13 cellular contexts compared by ENCODE assay signal in genomic region chr18:77851798-77852197, GRCh38.
DNase-seq lines count a peak whose midpoint lies in the region; ATAC-seq, FAIRE-seq and TF ChIP-seq lines count a peak whose summit lies in the region.
"Had no signal": no experiment of that assay in that cellular context is flagged by ENCODE, and none has a peak within 500 bp of the region (broad histone marks: within the 10 kb centered on the region; RNA-seq: fewer than 3 reads in every experiment).

No MANE protein-coding gene starts in this region.

- H3K9me3 Mint-ChIP-seq in glutamatergic neuron (ENCODE audit: unreplicated experiment) = no peaks in the 10 kb centered on the region

- no peak overlapping the region for H3K9ac ChIP-seq in IMR-90 (ENCODE audit: low read depth, low read length)

- H4K8ac ChIP-seq in IMR-90 (ENCODE audit: low read depth in 2 of 2, low read length in 2 of 2) = no peak overlapping the region

- POLR2A ChIA-PET in IMR-90 (lab: Charles Lee; ENCODE audit: unreplicated experiment) = no interaction called here

- TF ChIP-seq RAD21 in IMR-90 (IDR thresholded peaks at IDR 0.05; ENCODE audit: low read length) = no peak

- H3K9me3 ChIP-seq in IMR-90 (ENCODE audit: control insufficient read depth, insufficient read depth, low read length) = peaks cover 14% of the 10 kb centered on the region
- H3K9me3 ChIP-seq in lower lobe of right lung = no peaks in the 10 kb centered on the region
- H3K9me3 ChIP-seq: MG63 had no signal

- H2BK5ac ChIP-seq in IMR-90 (ENCODE audit: low read depth, low read length, poor library complexity, severe bottlenecking) = peak overlapping the region; percentile 39

- no peak overlapping the region for H2BK20ac ChIP-seq in IMR-90 (ENCODE audit: low read depth, low read length)

- H3K4me3 Mint-ChIP-seq in glutamatergic neuron (ENCODE audit: unreplicated experiment) = no peak overlapping the region
- H3K4me3 Mint-ChIP-seq: CD8-positive, alpha-beta memory T cell had no signal

- intact Hi-C loops in IMR-90 (cut with micrococcal nuclease) (no loop called here), lower lobe of right lung (cut with DNase I) (no loop called here)

- H2AK5ac ChIP-seq in IMR-90 (ENCODE audit: low read depth, low read length) = no peak overlapping the region

- H3K4me1 ChIP-seq in IMR-90 (ENCODE audit: control insufficient read depth, insufficient read depth, low read length) = no peaks in the 10 kb centered on the region
- no peaks in the 10 kb centered on the region for H3K4me1 ChIP-seq in lower lobe of right lung

- no peak overlapping the region for H4K91ac ChIP-seq in IMR-90 (ENCODE audit: insufficient read depth, low read depth, low read length)

- DNase-seq in IMR-90 (no peak), NCI-H1436 (lab: John Stamatoyannopoulos, UW) (peak; percentile 70), NCI-H2107 treated with DMSO at 0.1 percent for 48 hours (lab: John Stamatoyannopoulos, UW; ENCODE audit: unreplicated experiment) (peak; percentile 66), glutamatergic neuron (no peak), SIG-M5 (lab: John Stamatoyannopoulos, UW) (no peak), RCC 7860 (ENCODE audit: low spot score) (no peak), lower lobe of right lung (no peak)
- no peak for DNase-seq in activated naive CD4-positive, alpha-beta T cell (lab: John Stamatoyannopoulos, UW)
- DNase-seq: CD8-positive, alpha-beta memory T cell; DMS 273 treated with DMSO at 0.1 percent for 48 hours; MG63; NCI-H774 had no signal

- H3K14ac ChIP-seq in IMR-90 (replicated peaks; ENCODE audit: low read depth, low read length) = no peak overlapping the region

- no peak overlapping the region for H2AFZ ChIP-seq in IMR-90 (replicated peaks; ENCODE audit: low read length, poor library complexity)

- no peak overlapping the region for H2AK9ac ChIP-seq in IMR-90 (replicated peaks; ENCODE audit: low read depth, low read length, poor library complexity)

- in situ Hi-C loops in IMR-90 (cut with MboI; ENCODE audit: low sequenced_read_pairs) = no loop called here

- H3K36me3 Mint-ChIP-seq in glutamatergic neuron (ENCODE audit: unreplicated experiment) = no peaks in the 10 kb centered on the region
- H3K36me3 Mint-ChIP-seq: CD8-positive, alpha-beta memory T cell had no signal

- peaks cover 4% of the 10 kb centered on the region for H3K27me3 Mint-ChIP-seq in glutamatergic neuron (ENCODE audit: unreplicated experiment)

- no peak overlapping the region for H3K18ac ChIP-seq in IMR-90 (ENCODE audit: low read depth, low read length)

- H3K4me2 ChIP-seq in IMR-90 (ENCODE audit: low read depth, low read length) = no peak overlapping the region

- peak overlapping the region; percentile 16 for H3K27ac Mint-ChIP-seq in glutamatergic neuron (ENCODE audit: unreplicated experiment)
- H3K27ac Mint-ChIP-seq: CD8-positive, alpha-beta memory T cell had no signal

- H3K9me1 ChIP-seq in IMR-90 (ENCODE audit: insufficient read depth, low read length) = no peaks in the 10 kb centered on the region

- no peak overlapping the region for H3K56ac ChIP-seq in IMR-90 (ENCODE audit: extremely low read depth, insufficient read depth, low read length)

- H4K20me1 ChIP-seq in IMR-90 (ENCODE audit: insufficient read depth, low read length) = no peaks in the 10 kb centered on the region

- no peak overlapping the region for H3K4me3 ChIP-seq in IMR-90 (ENCODE audit: insufficient read depth, low read depth, low read length)
- H3K4me3 ChIP-seq in lower lobe of right lung = no peak overlapping the region
- H3K4me3 ChIP-seq: MG63 had no signal

- H3K27me3 ChIP-seq in IMR-90 (ENCODE audit: control insufficient read depth, insufficient read depth, low read length) (no peaks in the 10 kb centered on the region), lower lobe of right lung (ENCODE audit: low read depth) (no peaks in the 10 kb centered on the region)
- H3K27me3 ChIP-seq: MG63 had no signal

- H3K4ac ChIP-seq in IMR-90 (ENCODE audit: low read depth, low read length) = no peak overlapping the region

- 31% methylated on average over 3 of the region's 9 CpGs; no CpG with 5 or more reads in 1 of the 2 experiments for WGBS in IMR-90 (ENCODE audit: extremely low coverage in 2 of 2, insufficient read length in 1 of 2), 2 experiments

- H3K79me1 ChIP-seq in IMR-90 (ENCODE audit: low read depth in 1 of 2, low read length in 2 of 2) = no peaks in the 10 kb centered on the region

- no peak overlapping the region for H2BK15ac ChIP-seq in IMR-90 (ENCODE audit: low read depth, low read length)

- TF ChIP-seq CTCF in IMR-90 (conservative IDR thresholded peaks at IDR 0.05; ENCODE audit: low read depth, low read length) (no peak), glutamatergic neuron (IDR thresholded peaks at IDR 0.05; ENCODE audit: partially characterized antibody, unreplicated experiment) (no peak), lower lobe of right lung (IDR thresholded peaks at IDR 0.05) (no peak)

- H2BK120ac ChIP-seq in IMR-90 (ENCODE audit: low read depth, low read length) = no peak overlapping the region

- H3K36me3 ChIP-seq in IMR-90 (ENCODE audit: control insufficient read depth, insufficient read depth, low read length) = no peaks in the 10 kb centered on the region
- no peaks in the 10 kb centered on the region for H3K36me3 ChIP-seq in lower lobe of right lung
- H3K36me3 ChIP-seq: MG63 had no signal

- H3K27ac ChIP-seq in IMR-90 (ENCODE audit: insufficient read depth, low read length) (no peak overlapping the region), lower lobe of right lung (no peak overlapping the region)
- H3K27ac ChIP-seq: RWPE1 had no signal

- no peak overlapping the region for H4K5ac ChIP-seq in IMR-90 (ENCODE audit: low read depth, low read length)

- dilution Hi-C loops in IMR-90 (cut with HindIII; ENCODE audit: low sequenced_read_pairs, unreplicated experiment) = no loop called here

- no peak for TF ChIP-seq POLR2A in IMR-90 (IDR thresholded peaks at IDR 0.05; ENCODE audit: low read depth, low read length)

- no TSS peak for BruUV-seq in IMR-90 (replicated peaks; lab: Mats Ljungman, UMichigan)

- CTCF ChIA-PET in IMR-90 (lab: Yijun Ruan, JAX) = no interaction called here

- FAIRE-seq in RCC 7860 (lab: Jason Lieb, UNC) = no peak

- peaks cover 7% of the 10 kb centered on the region for H3K4me1 Mint-ChIP-seq in glutamatergic neuron (ENCODE audit: low read depth, unreplicated experiment)
- H3K4me1 Mint-ChIP-seq: CD8-positive, alpha-beta memory T cell had no signal

- no peak overlapping the region for H3K23ac ChIP-seq in IMR-90 (ENCODE audit: low read depth, low read length)

- ATAC-seq in IMR-90 (ENCODE audit: low read depth) (no peak), lower lobe of right lung (no peak)

TF ChIP-seq in IMR-90, 13 proteins besides CTCF, POLR2A, EP300 and RAD21:
- TF ChIP-seq SMC3 (IDR thresholded peaks at IDR 0.05; ENCODE audit: low read depth, low read length) = no peak
- no peak for TF ChIP-seq NFE2L2 (IDR thresholded peaks at IDR 0.05; ENCODE audit: low read depth, low read length)
- TF ChIP-seq RFX5 (IDR thresholded peaks at IDR 0.05; ENCODE audit: low read depth, low read length) = no peak

Comparison
In these comparisons a context has a peak if more than half of its experiments do, and no peak if none do; other contexts are left out.
1. DNase-seq: peak in NCI-H1436 (single experiment) and NCI-H2107 treated with DMSO at 0.1 percent for 48 hours (single experiment); none in IMR-90 (single experiment), glutamatergic neuron (single experiment), SIG-M5 (single experiment), activated naive CD4-positive, alpha-beta T cell (0 of 4), RCC 7860 (single experiment) and lower lobe of right lung (single experiment).